19 cellular contexts compared by ENCODE assay signal in genomic region chr3:52328536-52329080, GRCh38. TPM values are rescaled to one million over a fixed set of nuclear protein-coding genes. Genes with fewer than 3 reads are reported as not detected.
DNase-seq lines count a peak whose midpoint lies in the region; ATAC-seq and TF ChIP-seq lines count a peak whose summit lies in the region.
"Had no signal": no experiment of that assay in that cellular context is flagged by ENCODE, and none has a peak within 500 bp of the region (broad histone marks: within the 10 kb centered on the region; RNA-seq: fewer than 3 reads in every experiment).

No MANE protein-coding gene starts in this region.

- H3K27me3 Mint-ChIP-seq in CD4-positive, CD25-positive, alpha-beta regulatory T cell = no peaks in the 10 kb centered on the region
- H3K27me3 Mint-ChIP-seq in activated T-helper 1 cell treated with anti-CD3 and anti-CD28 coated beads, Interleukin-12 subunit alpha, Interleukin-12 subunit beta, Interleukin-2, Interleukin-4 antibody, amounts not matched to agents 30 ng/mL and 10 ng/mL and 1 ng/mL, durations not matched to agents 14 hours and 24 hours and 36 hours (ENCODE audit: insufficient read depth) = no peaks in the 10 kb centered on the region
- no peaks in the 10 kb centered on the region for H3K27me3 Mint-ChIP-seq in chondrocyte (ENCODE audit: low read depth)
- H3K27me3 Mint-ChIP-seq: CD8-positive, alpha-beta memory T cell; IgD-negative memory B cell had no signal

- no peak overlapping the region for H3K4me2 ChIP-seq in osteoblast (ENCODE audit: insufficient read depth, low read length)
- H3K4me2 ChIP-seq: A549, GM23338 had no signal

- peaks cover 13% of the 10 kb centered on the region for H3K36me3 Mint-ChIP-seq in CD4-positive, CD25-positive, alpha-beta regulatory T cell
- peaks cover 4% of the 10 kb centered on the region for H3K36me3 Mint-ChIP-seq in activated T-helper 1 cell treated with anti-CD3 and anti-CD28 coated beads, Interleukin-12 subunit alpha, Interleukin-12 subunit beta, Interleukin-2, Interleukin-4 antibody, amounts not matched to agents 30 ng/mL and 10 ng/mL and 1 ng/mL, durations not matched to agents 14 hours and 24 hours and 36 hours (ENCODE audit: low read depth)
- no peaks in the 10 kb centered on the region for H3K36me3 Mint-ChIP-seq in chondrocyte (ENCODE audit: low read depth)
- H3K36me3 Mint-ChIP-seq: IgD-negative memory B cell had no signal

- peak overlapping the region; percentile 30 to 34 (median 32) for H3K27ac Mint-ChIP-seq in CD4-positive, CD25-positive, alpha-beta regulatory T cell
- H3K27ac Mint-ChIP-seq in activated T-helper 1 cell treated with anti-CD3 and anti-CD28 coated beads, Interleukin-12 subunit alpha, Interleukin-12 subunit beta, Interleukin-2, Interleukin-4 antibody, amounts not matched to agents 30 ng/mL and 10 ng/mL and 1 ng/mL, durations not matched to agents 14 hours and 24 hours and 36 hours = peak overlapping the region; percentile 1
- H3K27ac Mint-ChIP-seq in chondrocyte (ENCODE audit: unreplicated experiment) = no peak overlapping the region
- H3K27ac Mint-ChIP-seq: GM23338, IgD-negative memory B cell had no signal

- H3K4me3 ChIP-seq in CD4-positive, CD25-positive, alpha-beta regulatory T cell (ENCODE audit: low read depth, low read length) = no peak overlapping the region
- H3K4me3 ChIP-seq in osteoblast (ENCODE audit: insufficient read depth, low read length) = no peak overlapping the region
- H3K4me3 ChIP-seq: A549, GM23338 had no signal

- no peaks in the 10 kb centered on the region for H3K27me3 ChIP-seq in CD4-positive, CD25-positive, alpha-beta regulatory T cell (ENCODE audit: control insufficient read depth, insufficient read depth, low read length)
- no peaks in the 10 kb centered on the region for H3K27me3 ChIP-seq in osteoblast (ENCODE audit: insufficient read depth, low read length)
- H3K27me3 ChIP-seq: BE2C had no signal

- H3K4me3 Mint-ChIP-seq in CD4-positive, CD25-positive, alpha-beta regulatory T cell = no peak overlapping the region
- H3K4me3 Mint-ChIP-seq in activated T-helper 1 cell treated with anti-CD3 and anti-CD28 coated beads, Interleukin-12 subunit alpha, Interleukin-12 subunit beta, Interleukin-2, Interleukin-4 antibody, amounts not matched to agents 30 ng/mL and 10 ng/mL and 1 ng/mL, durations not matched to agents 14 hours and 24 hours and 36 hours = no peak overlapping the region
- no peak overlapping the region for H3K4me3 Mint-ChIP-seq in chondrocyte (ENCODE audit: unreplicated experiment)
- H3K4me3 Mint-ChIP-seq: GM23338, H9, IgD-negative memory B cell had no signal

- H2AFZ ChIP-seq in osteoblast (ENCODE audit: low read length) = no peak overlapping the region
- H2AFZ ChIP-seq: GM23338 had no signal

- no peaks in the 10 kb centered on the region for H3K9me3 ChIP-seq in CD4-positive, CD25-positive, alpha-beta regulatory T cell (ENCODE audit: control insufficient read depth in 2 of 2, low read length in 2 of 2)
- H3K9me3 ChIP-seq in osteoblast (ENCODE audit: low read depth, low read length) = no peaks in the 10 kb centered on the region
- H3K9me3 ChIP-seq: A549, BE2C, Caco-2 had no signal

- peaks cover 16% of the 10 kb centered on the region for H3K36me3 ChIP-seq in CD4-positive, CD25-positive, alpha-beta regulatory T cell (ENCODE audit: control insufficient read depth, insufficient read depth, low read length)
- no peaks in the 10 kb centered on the region for H3K36me3 ChIP-seq in osteoblast (ENCODE audit: insufficient read depth, low read length)
- H3K36me3 ChIP-seq: BE2C had no signal

- H3K4me1 Mint-ChIP-seq in CD4-positive, CD25-positive, alpha-beta regulatory T cell = peaks cover 0 to 4% (median 0%) of the 10 kb centered on the region in 4 donors
- no peaks in the 10 kb centered on the region for H3K4me1 Mint-ChIP-seq in activated T-helper 1 cell treated with anti-CD3 and anti-CD28 coated beads, Interleukin-12 subunit alpha, Interleukin-12 subunit beta, Interleukin-2, Interleukin-4 antibody, amounts not matched to agents 30 ng/mL and 10 ng/mL and 1 ng/mL, durations not matched to agents 14 hours and 24 hours and 36 hours (ENCODE audit: low read depth)
- H3K4me1 Mint-ChIP-seq in chondrocyte (ENCODE audit: low read depth) = no peaks in the 10 kb centered on the region
- H3K4me1 Mint-ChIP-seq: GM23338, IgD-negative memory B cell had no signal

- DNase-seq in CD4-positive, CD25-positive, alpha-beta regulatory T cell = no peak
- DNase-seq in activated T-helper 1 cell treated with anti-CD3 and anti-CD28 coated beads, Interleukin-12 subunit alpha, Interleukin-12 subunit beta, Interleukin-2, Interleukin-4 antibody, amounts not matched to agents 30 ng/mL and 10 ng/mL and 1 ng/mL, durations not matched to agents 14 hours and 24 hours and 36 hours (ENCODE audit: low spot score) = no peak
- DNase-seq in chondrocyte (ENCODE audit: low spot score) (peak; percentile 86), osteoblast (ENCODE audit: insufficient read length, low spot score, missing footprints) (peak; percentile 74)
- DNase-seq in stimulated activated CD4-positive, alpha-beta T cell treated with anti-CD3 and anti-CD28 coated beads, Interleukin-1b, Interleukin-23, amount 100 ng/mL, for 48 hours = no peak
- DNase-seq: BE2C, Caco-2, DND-41, GF-D8, H9, KG1 had no signal

- no peak overlapping the region for H3K27ac ChIP-seq in CD4-positive, CD25-positive, alpha-beta regulatory T cell (ENCODE audit: insufficient read depth, low read length, poor library complexity, severe bottlenecking)
- H3K27ac ChIP-seq in osteoblast (ENCODE audit: low read depth, low read length) = no peak overlapping the region
- H3K27ac ChIP-seq: A549, C4-2B had no signal

- ATAC-seq in CD4-positive, CD25-positive, alpha-beta regulatory T cell (ENCODE audit: low read depth in 2 of 2) = no peak
- ATAC-seq in HG03457 (IDR thresholded peaks at IDR 0.05; ENCODE audit: unreplicated experiment) = no peak
- no peak for ATAC-seq in GM18858 (IDR thresholded peaks at IDR 0.05; ENCODE audit: unreplicated experiment)
- ATAC-seq in GM21447 (IDR thresholded peaks at IDR 0.05; ENCODE audit: unreplicated experiment) = no peak
- ATAC-seq: A549, GM23338 had no signal

- H3K4me1 ChIP-seq in CD4-positive, CD25-positive, alpha-beta regulatory T cell (ENCODE audit: control insufficient read depth, insufficient read depth, low read length, poor library complexity, severe bottlenecking) = no peaks in the 10 kb centered on the region
- no peaks in the 10 kb centered on the region for H3K4me1 ChIP-seq in osteoblast (ENCODE audit: insufficient read depth, low read length)
- H3K4me1 ChIP-seq: BE2C had no signal

- H4K20me1 ChIP-seq in osteoblast (ENCODE audit: insufficient read depth, low read length) = no peaks in the 10 kb centered on the region

- H3K79me2 ChIP-seq in osteoblast (ENCODE audit: insufficient read depth, low read length) = no peaks in the 10 kb centered on the region

- TF ChIP-seq CTCF in chondrocyte (IDR thresholded peaks at IDR 0.05) (no peak), osteoblast (IDR thresholded peaks at IDR 0.05; ENCODE audit: extremely low read depth, low read depth, low read length) (no peak)

- intact Hi-C loops in activated T-helper 1 cell treated with anti-CD3 and anti-CD28 coated beads, Interleukin-12 subunit alpha, Interleukin-12 subunit beta, Interleukin-2, Interleukin-4 antibody, amounts not matched to agents 30 ng/mL and 10 ng/mL and 1 ng/mL, durations not matched to agents 14 hours and 24 hours and 36 hours (cut with micrococcal nuclease) = no loop called here

- no peaks in the 10 kb centered on the region for H3K9me3 Mint-ChIP-seq in CD4-positive, CD25-positive, alpha-beta regulatory T cell
- no peaks in the 10 kb centered on the region for H3K9me3 Mint-ChIP-seq in activated T-helper 1 cell treated with anti-CD3 and anti-CD28 coated beads, Interleukin-12 subunit alpha, Interleukin-12 subunit beta, Interleukin-2, Interleukin-4 antibody, amounts not matched to agents 30 ng/mL and 10 ng/mL and 1 ng/mL, durations not matched to agents 14 hours and 24 hours and 36 hours
- no peaks in the 10 kb centered on the region for H3K9me3 Mint-ChIP-seq in chondrocyte (ENCODE audit: low read depth)
- H3K9me3 Mint-ChIP-seq: CD8-positive, alpha-beta memory T cell; GM23338; H9; IgD-negative memory B cell had no signal

RNA-seq across cellular contexts. Expression of gene DNAH1, which starts 12.5 kb away (rescaled TPM):
- total RNA-seq in CD4-positive, CD25-positive, alpha-beta regulatory T cell = 59.8 TPM
- polyA plus RNA-seq in CD4-positive, CD25-positive, alpha-beta regulatory T cell = 1 to 10 TPM in 1 of 4 donors, under 1 TPM in 3; 0.39 to 1.1 (median 0.58) TPM
- total RNA-seq in activated T-helper 1 cell treated with anti-CD3 and anti-CD28 coated beads, Interleukin-12 subunit alpha, Interleukin-12 subunit beta, Interleukin-2, Interleukin-4 antibody, amounts not matched to agents 30 ng/mL and 10 ng/mL and 1 ng/mL, durations not matched to agents 14 hours and 24 hours and 36 hours = 12.1 and 12.2 TPM in 2 replicates
- 5.0 to 9.4 TPM (median 5.4 TPM) in 3 replicates for total RNA-seq in chondrocyte
- total RNA-seq in osteoblast = 8.0 and 8.7 TPM in 2 replicates

RNA-seq across cellular contexts. Expression of gene GLYCTK, which starts 41.0 kb away (rescaled TPM):
- 41.8 TPM for total RNA-seq in CD4-positive, CD25-positive, alpha-beta regulatory T cell
- 10 to 100 TPM; 11.1 to 17.9 (median 13.1) TPM for polyA plus RNA-seq in CD4-positive, CD25-positive, alpha-beta regulatory T cell
- total RNA-seq in activated T-helper 1 cell treated with anti-CD3 and anti-CD28 coated beads, Interleukin-12 subunit alpha, Interleukin-12 subunit beta, Interleukin-2, Interleukin-4 antibody, amounts not matched to agents 30 ng/mL and 10 ng/mL and 1 ng/mL, durations not matched to agents 14 hours and 24 hours and 36 hours = 17.0 and 18.3 TPM in 2 replicates
- 4.8 to 9.8 TPM (median 5.0 TPM) in 3 replicates for total RNA-seq in chondrocyte
- total RNA-seq in osteoblast = 13.8 and 15.0 TPM in 2 replicates

RNA-seq across cellular contexts. Expression of gene WDR82, which starts 50.2 kb away (rescaled TPM):
- total RNA-seq in CD4-positive, CD25-positive, alpha-beta regulatory T cell = 116 TPM
- polyA plus RNA-seq in CD4-positive, CD25-positive, alpha-beta regulatory T cell = 100 to 1,000 TPM in 2 of 4 donors, 10 to 100 TPM in 2; 85.9 to 111 (median 103) TPM
- total RNA-seq in activated T-helper 1 cell treated with anti-CD3 and anti-CD28 coated beads, Interleukin-12 subunit alpha, Interleukin-12 subunit beta, Interleukin-2, Interleukin-4 antibody, amounts not matched to agents 30 ng/mL and 10 ng/mL and 1 ng/mL, durations not matched to agents 14 hours and 24 hours and 36 hours = 105 and 107 TPM in 2 replicates
- total RNA-seq in chondrocyte (73.0 to 74.9 TPM (median 74.7 TPM) in 3 replicates), osteoblast (54.2 and 58.3 TPM in 2 replicates)

Comparison
In these comparisons a context has a peak if more than half of its experiments do, and no peak if none do; other contexts are left out.
1. DNase-seq: peak in chondrocyte (single experiment) and osteoblast (single experiment); none in CD4-positive, CD25-positive, alpha-beta regulatory T cell (0 of 3), activated T-helper 1 cell treated with anti-CD3 and anti-CD28 coated beads, Interleukin-12 subunit alpha, Interleukin-12 subunit beta, Interleukin-2, Interleukin-4 antibody, amounts not matched to agents 30 ng/mL and 10 ng/mL and 1 ng/mL, durations not matched to agents 14 hours and 24 hours and 36 hours (single experiment) and stimulated activated CD4-positive, alpha-beta T cell treated with anti-CD3 and anti-CD28 coated beads, Interleukin-1b, Interleukin-23, amount 100 ng/mL, for 48 hours (single experiment).